Comparison of ENCODE assay signal across 2 cellular contexts in genomic region chr9:131037336-131038255, GRCh38.
TF ChIP-seq lines count a peak whose summit lies in the region.

No MANE protein-coding gene starts in this region.

TF ChIP-seq in HEK293, 187 proteins besides CTCF, POLR2A, EP300 and RAD21:
- TF ChIP-seq ZIC2 (tag by site-specific recombination; IDR thresholded peaks at IDR 0.05) = peak; percentile 67
- TF ChIP-seq GLIS1 (tag by site-specific recombination; IDR thresholded peaks at IDR 0.05) = peak; percentile 67
- peak; percentile 52 for TF ChIP-seq EGR2 (tag by site-specific recombination; IDR thresholded peaks at IDR 0.05; ENCODE audit: low read depth)
- TF ChIP-seq ZBTB17 (tag by site-specific recombination; IDR thresholded peaks at IDR 0.05) = peak; percentile 58
- no peak for TF ChIP-seq TRIM28 (IDR thresholded peaks at IDR 0.05; ENCODE audit: borderline replicate concordance, low read length)
- TF ChIP-seq TCF7L2 (IDR thresholded peaks at IDR 0.05; ENCODE audit: borderline replicate concordance, low read depth, low read length) = no peak
- peak; percentile 20; the same call in 1 of the 2 replicates for TF ChIP-seq GLIS2 (tag by site-specific recombination; IDR thresholded peaks at IDR 0.05)
- peak; percentile 46 for TF ChIP-seq ZFHX2 (tag by site-specific recombination; conservative IDR thresholded peaks at IDR 0.05)
- TF ChIP-seq ZNF394 (tag by site-specific recombination; IDR thresholded peaks at IDR 0.05; ENCODE audit: borderline replicate concordance) = peak; percentile 74; the same call in 1 of the 2 replicates
TF ChIP-seq in HEK293: peak in this region for 7.

TF ChIP-seq in K562, 482 proteins besides CTCF, POLR2A, EP300 and RAD21:
- TF ChIP-seq MLLT1 (IDR thresholded peaks at IDR 0.05) (no peak), STAT6 (CRISPR knock-in tag; IDR thresholded peaks at IDR 0.05) (peak; percentile 32; the same call in 1 of the 2 replicates), RAD51 (IDR thresholded peaks at IDR 0.05; ENCODE audit: borderline replicate concordance, low read depth) (no peak), MLX (CRISPR knock-in tag; conservative IDR thresholded peaks at IDR 0.05) (0 out of 4 replicates have a peak, but pooled peaks of 1 of the 2 experiments have one; percentile 32), SRSF9 (IDR thresholded peaks at IDR 0.05; ENCODE audit: borderline replicate concordance, low read depth, low read length) (no peak), ZNF766 (CRISPR knock-in tag; conservative IDR thresholded peaks at IDR 0.05) (no peak)
